In genomic region chr2:2158176-2158826, GRCh38 we compare ENCODE assay signal across 13 cellular contexts.
DNase-seq lines count a peak whose midpoint lies in the region; ATAC-seq, FAIRE-seq and TF ChIP-seq lines count a peak whose summit lies in the region.
"Had no signal": no experiment of that assay in that cellular context is flagged by ENCODE, and none has a peak within 500 bp of the region (broad histone marks: within the 10 kb centered on the region; RNA-seq: fewer than 3 reads in every experiment).

No MANE protein-coding gene starts in this region.

- no peak overlapping the region for H3K4me3 ChIP-seq in bronchial epithelial cell (ENCODE audit: low read depth, low read length)
- H3K4me3 ChIP-seq: BLaER1 had no signal

- no peaks in the 10 kb centered on the region for H3K36me3 ChIP-seq in bronchial epithelial cell (ENCODE audit: control insufficient read depth, insufficient read depth, low read length)

- peak; percentile 59 for DNase-seq in Ammon's horn (ENCODE audit: low spot score)
- no peak for DNase-seq in bronchial epithelial cell (ENCODE audit: low read depth)
- peak in 31 of 42 donors; percentile 38 to 87 (median 65) for DNase-seq in head of caudate nucleus
- DNase-seq in posterior cingulate gyrus: peak in 7 of 10 donors; percentile 43 to 92 (median 60)
- no peak for DNase-seq in islet precursor cell
- DNase-seq in activated CD8-positive, alpha-beta T cell treated with anti-CD3 and anti-CD28 coated beads, Interleukin-2, amount 10 ng/mL, durations not matched to agents 7 days and 5 days: no peak
- no peak for DNase-seq in DMS79 treated with DMSO at 0.1 percent for 48 hours (lab: John Stamatoyannopoulos, UW)
- DNase-seq in NOMO-1 treated with dmso at 0.1 percent for 144 hours (lab: John Stamatoyannopoulos, UW; ENCODE audit: unreplicated experiment): no peak
- DNase-seq: Caco-2; CD8-positive, alpha-beta memory T cell; HCEC 1CT had no signal

- peak; percentile 40 for FAIRE-seq in bronchial epithelial cell (lab: Jason Lieb, UNC)
- FAIRE-seq: GM18507 had no signal

- no peaks in the 10 kb centered on the region for H3K4me1 Mint-ChIP-seq in activated CD8-positive, alpha-beta T cell treated with anti-CD3 and anti-CD28 coated beads, Interleukin-2, amount 10 ng/mL, durations not matched to agents 7 days and 5 days (ENCODE audit: low read depth)
- H3K4me1 Mint-ChIP-seq: CD8-positive, alpha-beta memory T cell had no signal

- no peaks in the 10 kb centered on the region for H3K27me3 ChIP-seq in bronchial epithelial cell (ENCODE audit: control insufficient read depth, insufficient read depth, low read length)
- H3K27me3 ChIP-seq: BLaER1 had no signal

- TF ChIP-seq CTCF in bronchial epithelial cell (IDR thresholded peaks at IDR 0.05; ENCODE audit: insufficient read depth, low read length, severe bottlenecking): no peak

- H3K27me3 Mint-ChIP-seq in activated CD8-positive, alpha-beta T cell treated with anti-CD3 and anti-CD28 coated beads, Interleukin-2, amount 10 ng/mL, durations not matched to agents 7 days and 5 days (ENCODE audit: low read depth): no peaks in the 10 kb centered on the region

- peaks cover 14% of the 10 kb centered on the region for H3K9me3 Mint-ChIP-seq in activated CD8-positive, alpha-beta T cell treated with anti-CD3 and anti-CD28 coated beads, Interleukin-2, amount 10 ng/mL, durations not matched to agents 7 days and 5 days (ENCODE audit: insufficient read depth)

- CTCF ChIA-PET in activated CD8-positive, alpha-beta T cell treated with anti-CD3 and anti-CD28 coated beads, Interleukin-2, amount 10 ng/mL, durations not matched to agents 7 days and 5 days (lab: Charles Lee): no interaction called here

- no peak overlapping the region for H3K4me3 Mint-ChIP-seq in activated CD8-positive, alpha-beta T cell treated with anti-CD3 and anti-CD28 coated beads, Interleukin-2, amount 10 ng/mL, durations not matched to agents 7 days and 5 days
- H3K4me3 Mint-ChIP-seq: CD8-positive, alpha-beta memory T cell had no signal

- intact Hi-C loops in head of caudate nucleus (cut with DNase I) (no loop called here), posterior cingulate gyrus (cut with DNase I) (no loop called here)

- POLR2A ChIA-PET in activated CD8-positive, alpha-beta T cell treated with anti-CD3 and anti-CD28 coated beads, Interleukin-2, amount 10 ng/mL, durations not matched to agents 7 days and 5 days (lab: Charles Lee): no interaction called here

- H3K27ac Mint-ChIP-seq in activated CD8-positive, alpha-beta T cell treated with anti-CD3 and anti-CD28 coated beads, Interleukin-2, amount 10 ng/mL, durations not matched to agents 7 days and 5 days: no peak overlapping the region
- H3K27ac Mint-ChIP-seq: CD8-positive, alpha-beta memory T cell had no signal

- ATAC-seq in activated CD8-positive, alpha-beta T cell treated with anti-CD3 and anti-CD28 coated beads, Interleukin-2, amount 10 ng/mL, durations not matched to agents 7 days and 5 days: no peak

- H3K36me3 Mint-ChIP-seq in activated CD8-positive, alpha-beta T cell treated with anti-CD3 and anti-CD28 coated beads, Interleukin-2, amount 10 ng/mL, durations not matched to agents 7 days and 5 days (ENCODE audit: low read depth): no peaks in the 10 kb centered on the region
- H3K36me3 Mint-ChIP-seq: CD8-positive, alpha-beta memory T cell had no signal

Comparison
In these comparisons a context has a peak if more than half of its experiments do, and no peak if none do; other contexts are left out.
1. DNase-seq: peak in Ammon's horn (single experiment), head of caudate nucleus (31 of 42) and posterior cingulate gyrus (7 of 10); none in bronchial epithelial cell (single experiment), islet precursor cell (single experiment), activated CD8-positive, alpha-beta T cell treated with anti-CD3 and anti-CD28 coated beads, Interleukin-2, amount 10 ng/mL, durations not matched to agents 7 days and 5 days (single experiment), DMS79 treated with DMSO at 0.1 percent for 48 hours (single experiment) and NOMO-1 treated with dmso at 0.1 percent for 144 hours (single experiment).